ENCODE assay signal across 1 cellular context in the genomic region with DNA sequence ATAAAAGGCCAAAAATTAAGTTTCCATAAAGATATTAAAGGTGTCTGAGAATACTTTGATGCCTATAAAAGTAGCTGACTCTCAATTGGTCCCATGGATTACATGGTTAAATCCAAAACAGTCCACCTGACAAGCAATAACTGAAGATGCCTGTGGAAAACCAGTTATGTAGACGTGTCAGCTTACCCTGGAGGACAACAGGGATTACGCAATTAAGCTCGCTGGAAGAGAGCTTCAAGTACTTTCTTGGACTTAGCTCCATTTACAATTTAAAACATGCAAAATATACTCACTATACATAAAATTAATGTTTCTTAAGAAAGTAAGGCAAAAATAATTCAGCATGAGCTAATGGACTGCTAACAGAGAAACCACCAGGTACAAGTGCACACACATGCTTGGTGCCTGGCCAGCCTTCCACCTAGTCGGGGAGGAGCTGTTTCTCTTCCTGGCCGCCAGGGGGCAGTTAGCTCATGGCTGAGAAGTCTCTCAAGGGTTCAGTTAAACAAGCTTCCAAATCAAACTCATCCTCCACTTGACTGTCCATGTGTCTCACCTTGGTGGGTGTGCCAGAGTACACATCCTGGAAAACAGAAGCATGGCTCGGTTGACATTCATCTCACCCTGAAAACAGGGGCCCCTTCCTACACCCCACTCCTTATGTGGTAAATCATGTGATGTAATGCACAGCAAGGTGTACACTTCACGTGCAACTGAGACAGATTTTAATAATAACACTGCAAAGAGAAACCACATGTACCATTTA.
TF ChIP-seq lines count a peak whose summit lies in the region.

No MANE protein-coding gene starts in this region.

TF ChIP-seq in K562, 482 proteins besides CTCF, POLR2A, EP300 and RAD21 (continued from another document and continues in another):
- TF ChIP-seq, protein P1, sequence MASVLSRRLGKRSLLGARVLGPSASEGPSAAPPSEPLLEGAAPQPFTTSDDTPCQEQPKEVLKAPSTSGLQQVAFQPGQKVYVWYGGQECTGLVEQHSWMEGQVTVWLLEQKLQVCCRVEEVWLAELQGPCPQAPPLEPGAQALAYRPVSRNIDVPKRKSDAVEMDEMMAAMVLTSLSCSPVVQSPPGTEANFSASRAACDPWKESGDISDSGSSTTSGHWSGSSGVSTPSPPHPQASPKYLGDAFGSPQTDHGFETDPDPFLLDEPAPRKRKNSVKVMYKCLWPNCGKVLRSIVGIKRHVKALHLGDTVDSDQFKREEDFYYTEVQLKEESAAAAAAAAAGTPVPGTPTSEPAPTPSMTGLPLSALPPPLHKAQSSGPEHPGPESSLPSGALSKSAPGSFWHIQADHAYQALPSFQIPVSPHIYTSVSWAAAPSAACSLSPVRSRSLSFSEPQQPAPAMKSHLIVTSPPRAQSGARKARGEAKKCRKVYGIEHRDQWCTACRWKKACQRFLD (CRISPR knock-in tag; IDR thresholded peaks at IDR 0.05): no peak
- TF ChIP-seq POLR2B (IDR thresholded peaks at IDR 0.05; ENCODE audit: low read depth, partially characterized antibody) (peak; percentile 3), GATA2 (CRISPR knock-in tag; IDR thresholded peaks at IDR 0.05) (no peak), PYGO2 (tag; IDR thresholded peaks at IDR 0.05) (no peak), ZBTB7A (IDR thresholded peaks at IDR 0.05; ENCODE audit: borderline replicate concordance, control insufficient read depth, low read depth, low read length) (no peak), HNRNPUL1 (IDR thresholded peaks at IDR 0.05; ENCODE audit: low read length) (no peak), CBX3 (IDR thresholded peaks at IDR 0.05; ENCODE audit: borderline replicate concordance in 1 of 2, low read length in 2 of 2) (no peak), ZNF785 (CRISPR knock-in tag; IDR thresholded peaks at IDR 0.05) (no peak), ARNT (IDR thresholded peaks at IDR 0.05) (no peak), MECOM (CRISPR knock-in tag; IDR thresholded peaks at IDR 0.05) (no peak), EZH2 (IDR thresholded peaks at IDR 0.05; ENCODE audit: borderline replicate concordance, low read depth, low read length) (no peak), SMAD2 (IDR thresholded peaks at IDR 0.05; ENCODE audit: low read depth, low read length) (no peak), RFX7 (CRISPR knock-in tag; IDR thresholded peaks at IDR 0.05) (no peak), HNRNPK (IDR thresholded peaks at IDR 0.05; ENCODE audit: low read depth, low read length, poor library complexity, severe bottlenecking) (no peak), ZNF79 (CRISPR knock-in tag; IDR thresholded peaks at IDR 0.05; ENCODE audit: low read depth) (no peak), CBFA2T3 (IDR thresholded peaks at IDR 0.05) (no peak), ZBED1 (IDR thresholded peaks at IDR 0.05) (no peak), GABPA (tag; conservative IDR thresholded peaks at IDR 0.05; ENCODE audit: low read depth) (no peak), LEF1 (IDR thresholded peaks at IDR 0.05) (no peak), JUNB (CRISPR knock-in tag; conservative IDR thresholded peaks at IDR 0.05) (no peak), ZKSCAN3 (CRISPR knock-in tag; IDR thresholded peaks at IDR 0.05) (no peak), DPF2 (IDR thresholded peaks at IDR 0.05) (peak; percentile 33; the same call in 1 of the 2 replicates), CREM (IDR thresholded peaks at IDR 0.05; ENCODE audit: low read depth) (no peak), KDM1A (IDR thresholded peaks at IDR 0.05) (no peak), NFYB (IDR thresholded peaks at IDR 0.05; ENCODE audit: extremely low read depth, insufficient read length) (no peak), PML (IDR thresholded peaks at IDR 0.05; ENCODE audit: low read length) (no peak), RAD51 (IDR thresholded peaks at IDR 0.05; ENCODE audit: borderline replicate concordance, low read depth) (0 out of 2 replicates have a peak, but pooled peaks have one; percentile 10), ZNF644 (tag; IDR thresholded peaks at IDR 0.05; ENCODE audit: low read depth) (no peak), FOXK2 (conservative IDR thresholded peaks at IDR 0.05 in 1 of 2, IDR thresholded peaks at IDR 0.05 in 1 of 2; ENCODE audit: low read depth in 2 of 2) (peak; percentile 48 to 51; a peak in 3 of 4 replicates), CSDE1 (IDR thresholded peaks at IDR 0.05) (no peak), SMARCE1 (IDR thresholded peaks at IDR 0.05) (no peak), SMARCA5 (IDR thresholded peaks at IDR 0.05) (no peak), ZNF780A (CRISPR knock-in tag; IDR thresholded peaks at IDR 0.05) (no peak), PCBP1 (IDR thresholded peaks at IDR 0.05; ENCODE audit: low read depth, low read length, poor library complexity, severe bottlenecking) (no peak), TAL1 (IDR thresholded peaks at IDR 0.05) (no peak), NFIC (IDR thresholded peaks at IDR 0.05) (no peak), ZNF24 (IDR thresholded peaks at IDR 0.05) (no peak), EP400 (IDR thresholded peaks at IDR 0.05) (peak; percentile 56), ZNF253 (CRISPR knock-in tag; conservative IDR thresholded peaks at IDR 0.05) (no peak), NFIX (CRISPR knock-in tag; IDR thresholded peaks at IDR 0.05; ENCODE audit: low read depth) (no peak), ZNF766 (CRISPR knock-in tag; conservative IDR thresholded peaks at IDR 0.05) (no peak), GABPB2 (CRISPR knock-in tag; conservative IDR thresholded peaks at IDR 0.05) (no peak), ZFPM2 (CRISPR knock-in tag; IDR thresholded peaks at IDR 0.05) (no peak), CAMTA2 (CRISPR knock-in tag; conservative IDR thresholded peaks at IDR 0.05) (no peak), ZC3H8 (IDR thresholded peaks at IDR 0.05) (no peak)
- TF ChIP-seq, protein P2, sequence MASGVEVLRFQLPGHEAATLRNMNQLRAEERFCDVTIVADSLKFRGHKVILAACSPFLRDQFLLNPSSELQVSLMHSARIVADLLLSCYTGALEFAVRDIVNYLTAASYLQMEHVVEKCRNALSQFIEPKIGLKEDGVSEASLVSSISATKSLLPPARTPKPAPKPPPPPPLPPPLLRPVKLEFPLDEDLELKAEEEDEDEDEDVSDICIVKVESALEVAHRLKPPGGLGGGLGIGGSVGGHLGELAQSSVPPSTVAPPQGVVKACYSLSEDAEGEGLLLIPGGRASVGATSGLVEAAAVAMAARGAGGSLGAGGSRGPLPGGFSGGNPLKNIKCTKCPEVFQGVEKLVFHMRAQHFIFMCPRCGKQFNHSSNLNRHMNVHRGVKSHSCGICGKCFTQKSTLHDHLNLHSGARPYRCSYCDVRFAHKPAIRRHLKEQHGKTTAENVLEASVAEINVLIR (CRISPR knock-in tag; IDR thresholded peaks at IDR 0.05): no peak
- TF ChIP-seq, protein P3, sequence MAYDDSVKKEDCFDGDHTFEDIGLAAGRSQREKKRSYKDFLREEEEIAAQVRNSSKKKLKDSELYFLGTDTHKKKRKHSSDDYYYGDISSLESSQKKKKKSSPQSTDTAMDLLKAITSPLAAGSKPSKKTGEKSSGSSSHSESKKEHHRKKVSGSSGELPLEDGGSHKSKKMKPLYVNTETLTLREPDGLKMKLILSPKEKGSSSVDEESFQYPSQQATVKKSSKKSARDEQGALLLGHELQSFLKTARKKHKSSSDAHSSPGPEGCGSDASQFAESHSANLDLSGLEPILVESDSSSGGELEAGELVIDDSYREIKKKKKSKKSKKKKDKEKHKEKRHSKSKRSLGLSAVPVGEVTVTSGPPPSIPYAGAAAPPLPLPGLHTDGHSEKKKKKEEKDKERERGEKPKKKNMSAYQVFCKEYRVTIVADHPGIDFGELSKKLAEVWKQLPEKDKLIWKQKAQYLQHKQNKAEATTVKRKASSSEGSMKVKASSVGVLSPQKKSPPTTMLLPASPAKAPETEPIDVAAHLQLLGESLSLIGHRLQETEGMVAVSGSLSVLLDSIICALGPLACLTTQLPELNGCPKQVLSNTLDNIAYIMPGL (CRISPR knock-in tag; IDR thresholded peaks at IDR 0.05): no peak
- TF ChIP-seq, protein P4, sequence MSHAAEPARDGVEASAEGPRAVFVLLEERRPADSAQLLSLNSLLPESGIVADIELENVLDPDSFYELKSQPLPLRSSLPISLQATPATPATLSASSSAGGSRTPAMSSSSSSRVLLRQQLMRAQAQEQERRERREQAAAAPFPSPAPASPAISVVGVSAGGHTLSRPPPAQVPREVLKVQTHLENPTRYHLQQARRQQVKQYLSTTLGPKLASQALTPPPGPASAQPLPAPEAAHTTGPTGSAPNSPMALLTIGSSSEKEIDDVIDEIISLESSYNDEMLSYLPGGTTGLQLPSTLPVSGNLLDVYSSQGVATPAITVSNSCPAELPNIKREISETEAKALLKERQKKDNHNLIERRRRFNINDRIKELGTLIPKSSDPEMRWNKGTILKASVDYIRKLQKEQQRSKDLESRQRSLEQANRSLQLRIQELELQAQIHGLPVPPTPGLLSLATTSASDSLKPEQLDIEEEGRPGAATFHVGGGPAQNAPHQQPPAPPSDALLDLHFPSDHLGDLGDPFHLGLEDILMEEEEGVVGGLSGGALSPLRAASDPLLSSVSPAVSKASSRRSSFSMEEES (CRISPR knock-in tag; IDR thresholded peaks at IDR 0.05): no peak
- TF ChIP-seq, protein P5, sequence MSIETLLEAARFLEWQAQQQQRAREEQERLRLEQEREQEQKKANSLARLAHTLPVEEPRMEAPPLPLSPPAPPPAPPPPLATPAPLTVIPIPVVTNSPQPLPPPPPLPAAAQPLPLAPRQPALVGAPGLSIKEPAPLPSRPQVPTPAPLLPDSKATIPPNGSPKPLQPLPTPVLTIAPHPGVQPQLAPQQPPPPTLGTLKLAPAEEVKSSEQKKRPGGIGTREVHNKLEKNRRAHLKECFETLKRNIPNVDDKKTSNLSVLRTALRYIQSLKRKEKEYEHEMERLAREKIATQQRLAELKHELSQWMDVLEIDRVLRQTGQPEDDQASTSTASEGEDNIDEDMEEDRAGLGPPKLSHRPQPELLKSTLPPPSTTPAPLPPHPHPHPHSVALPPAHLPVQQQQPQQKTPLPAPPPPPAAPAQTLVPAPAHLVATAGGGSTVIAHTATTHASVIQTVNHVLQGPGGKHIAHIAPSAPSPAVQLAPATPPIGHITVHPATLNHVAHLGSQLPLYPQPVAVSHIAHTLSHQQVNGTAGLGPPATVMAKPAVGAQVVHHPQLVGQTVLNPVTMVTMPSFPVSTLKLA (conservative IDR thresholded peaks at IDR 0.05): peak; percentile 28 to 54; a peak in 1 of 4 replicates
- TF ChIP-seq, protein P6, sequence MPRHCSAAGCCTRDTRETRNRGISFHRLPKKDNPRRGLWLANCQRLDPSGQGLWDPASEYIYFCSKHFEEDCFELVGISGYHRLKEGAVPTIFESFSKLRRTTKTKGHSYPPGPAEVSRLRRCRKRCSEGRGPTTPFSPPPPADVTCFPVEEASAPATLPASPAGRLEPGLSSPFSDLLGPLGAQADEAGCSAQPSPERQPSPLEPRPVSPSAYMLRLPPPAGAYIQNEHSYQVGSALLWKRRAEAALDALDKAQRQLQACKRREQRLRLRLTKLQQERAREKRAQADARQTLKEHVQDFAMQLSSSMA (CRISPR knock-in tag; IDR thresholded peaks at IDR 0.05): no peak
- TF ChIP-seq, protein P7, sequence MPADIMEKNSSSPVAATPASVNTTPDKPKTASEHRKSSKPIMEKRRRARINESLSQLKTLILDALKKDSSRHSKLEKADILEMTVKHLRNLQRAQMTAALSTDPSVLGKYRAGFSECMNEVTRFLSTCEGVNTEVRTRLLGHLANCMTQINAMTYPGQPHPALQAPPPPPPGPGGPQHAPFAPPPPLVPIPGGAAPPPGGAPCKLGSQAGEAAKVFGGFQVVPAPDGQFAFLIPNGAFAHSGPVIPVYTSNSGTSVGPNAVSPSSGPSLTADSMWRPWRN (IDR thresholded peaks at IDR 0.05; ENCODE audit: low read depth): no peak
- TF ChIP-seq, protein P8, sequence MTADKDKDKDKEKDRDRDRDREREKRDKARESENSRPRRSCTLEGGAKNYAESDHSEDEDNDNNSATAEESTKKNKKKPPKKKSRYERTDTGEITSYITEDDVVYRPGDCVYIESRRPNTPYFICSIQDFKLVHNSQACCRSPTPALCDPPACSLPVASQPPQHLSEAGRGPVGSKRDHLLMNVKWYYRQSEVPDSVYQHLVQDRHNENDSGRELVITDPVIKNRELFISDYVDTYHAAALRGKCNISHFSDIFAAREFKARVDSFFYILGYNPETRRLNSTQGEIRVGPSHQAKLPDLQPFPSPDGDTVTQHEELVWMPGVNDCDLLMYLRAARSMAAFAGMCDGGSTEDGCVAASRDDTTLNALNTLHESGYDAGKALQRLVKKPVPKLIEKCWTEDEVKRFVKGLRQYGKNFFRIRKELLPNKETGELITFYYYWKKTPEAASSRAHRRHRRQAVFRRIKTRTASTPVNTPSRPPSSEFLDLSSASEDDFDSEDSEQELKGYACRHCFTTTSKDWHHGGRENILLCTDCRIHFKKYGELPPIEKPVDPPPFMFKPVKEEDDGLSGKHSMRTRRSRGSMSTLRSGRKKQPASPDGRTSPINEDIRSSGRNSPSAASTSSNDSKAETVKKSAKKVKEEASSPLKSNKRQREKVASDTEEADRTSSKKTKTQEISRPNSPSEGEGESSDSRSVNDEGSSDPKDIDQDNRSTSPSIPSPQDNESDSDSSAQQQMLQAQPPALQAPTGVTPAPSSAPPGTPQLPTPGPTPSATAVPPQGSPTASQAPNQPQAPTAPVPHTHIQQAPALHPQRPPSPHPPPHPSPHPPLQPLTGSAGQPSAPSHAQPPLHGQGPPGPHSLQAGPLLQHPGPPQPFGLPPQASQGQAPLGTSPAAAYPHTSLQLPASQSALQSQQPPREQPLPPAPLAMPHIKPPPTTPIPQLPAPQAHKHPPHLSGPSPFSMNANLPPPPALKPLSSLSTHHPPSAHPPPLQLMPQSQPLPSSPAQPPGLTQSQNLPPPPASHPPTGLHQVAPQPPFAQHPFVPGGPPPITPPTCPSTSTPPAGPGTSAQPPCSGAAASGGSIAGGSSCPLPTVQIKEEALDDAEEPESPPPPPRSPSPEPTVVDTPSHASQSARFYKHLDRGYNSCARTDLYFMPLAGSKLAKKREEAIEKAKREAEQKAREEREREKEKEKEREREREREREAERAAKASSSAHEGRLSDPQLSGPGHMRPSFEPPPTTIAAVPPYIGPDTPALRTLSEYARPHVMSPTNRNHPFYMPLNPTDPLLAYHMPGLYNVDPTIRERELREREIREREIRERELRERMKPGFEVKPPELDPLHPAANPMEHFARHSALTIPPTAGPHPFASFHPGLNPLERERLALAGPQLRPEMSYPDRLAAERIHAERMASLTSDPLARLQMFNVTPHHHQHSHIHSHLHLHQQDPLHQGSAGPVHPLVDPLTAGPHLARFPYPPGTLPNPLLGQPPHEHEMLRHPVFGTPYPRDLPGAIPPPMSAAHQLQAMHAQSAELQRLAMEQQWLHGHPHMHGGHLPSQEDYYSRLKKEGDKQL (CRISPR knock-in tag; IDR thresholded peaks at IDR 0.05; ENCODE audit: borderline replicate concordance): no peak
